Comparison of ENCODE assay signal across 1 cellular context in genomic region chr22:46069518-46070214, GRCh38.
TF ChIP-seq lines count a peak whose summit lies in the region.

No MANE protein-coding gene starts in this region.

TF ChIP-seq in SK-N-SH, 30 proteins besides CTCF, POLR2A, EP300 and RAD21 (continued from another document):
- TF ChIP-seq IRF3 (IDR thresholded peaks at IDR 0.05; ENCODE audit: low read depth, low read length) (0 out of 2 replicates have a peak, but pooled peaks have one; percentile 8), FOXJ3 (CRISPR knock-in tag; IDR thresholded peaks at IDR 0.05) (no peak), RCOR1 (IDR thresholded peaks at IDR 0.05; ENCODE audit: low read length) (no peak), NRF1 (IDR thresholded peaks at IDR 0.05; ENCODE audit: low read depth, low read length) (no peak), JUND (IDR thresholded peaks at IDR 0.05) (no peak), MAX (IDR thresholded peaks at IDR 0.05; ENCODE audit: low read depth) (peak; percentile 59), POLR2AphosphoS5 (IDR thresholded peaks at IDR 0.05; ENCODE audit: low read depth, low read length) (peak; percentile 80), TCF12 (IDR thresholded peaks at IDR 0.05) (peak; percentile 27; the same call in 1 of the 2 replicates), GATA2 (CRISPR knock-in tag; IDR thresholded peaks at IDR 0.05) (no peak), ELF1 (IDR thresholded peaks at IDR 0.05) (no peak)
